19 cellular contexts compared by ENCODE assay signal in genomic region chr6:129351807-129352206, GRCh38.
DNase-seq lines count a peak whose midpoint lies in the region; ATAC-seq and TF ChIP-seq lines count a peak whose summit lies in the region.
"Had no signal": no experiment of that assay in that cellular context is flagged by ENCODE, and none has a peak within 500 bp of the region (broad histone marks: within the 10 kb centered on the region; RNA-seq: fewer than 3 reads in every experiment).

No MANE protein-coding gene starts in this region.

- TF ChIP-seq CTCF in IMR-90 (conservative IDR thresholded peaks at IDR 0.05; ENCODE audit: low read depth, low read length), result no peak
- no peak for TF ChIP-seq CTCF in choroid plexus epithelial cell (conservative IDR thresholded peaks at IDR 0.05; ENCODE audit: low read depth, low read length)
- TF ChIP-seq CTCF in right atrium auricular region (IDR thresholded peaks at IDR 0.05), result no peak
- no peak for TF ChIP-seq CTCF in endodermal cell (conservative IDR thresholded peaks at IDR 0.05)
- TF ChIP-seq CTCF in omental fat pad (IDR thresholded peaks at IDR 0.05), result no peak
- no peak for TF ChIP-seq CTCF in Caco-2 (IDR thresholded peaks at IDR 0.05; ENCODE audit: insufficient read depth in 1 of 2, low read depth in 1 of 2, low read length in 1 of 2, severe bottlenecking in 1 of 2, unreplicated experiment in 1 of 2)

- no peaks in the 10 kb centered on the region for H3K36me3 Mint-ChIP-seq in endodermal cell (ENCODE audit: low read depth)
- no peaks in the 10 kb centered on the region for H3K36me3 Mint-ChIP-seq in Caco-2 (ENCODE audit: insufficient read depth, unreplicated experiment)
- H3K36me3 Mint-ChIP-seq: CD4-positive, CD25-positive, alpha-beta regulatory T cell had no signal

- no peaks in the 10 kb centered on the region for H3K27me3 Mint-ChIP-seq in endodermal cell (ENCODE audit: insufficient read depth)
- peaks cover 3% of the 10 kb centered on the region for H3K27me3 Mint-ChIP-seq in Caco-2 (ENCODE audit: insufficient read depth, unreplicated experiment)
- H3K27me3 Mint-ChIP-seq: CD4-positive, CD25-positive, alpha-beta regulatory T cell had no signal

- no CpG with 5 or more reads among the region's 1 CpG for WGBS in IMR-90 (ENCODE audit: extremely low coverage in 2 of 2, insufficient read length in 1 of 2), 2 experiments
- 86 to 87% methylated on average over 1 of the region's 1 CpG for WGBS in endodermal cell (ENCODE audit: insufficient coverage in 1 of 2, insufficient read length in 1 of 2), 2 experiments

- H3K4me3 Mint-ChIP-seq in endodermal cell (no peak overlapping the region), Caco-2 (ENCODE audit: unreplicated experiment) (no peak overlapping the region)
- H3K4me3 Mint-ChIP-seq: CD4-positive, CD25-positive, alpha-beta regulatory T cell; GM23338 had no signal

- H3K9ac ChIP-seq in IMR-90 (ENCODE audit: low read depth, low read length) (no peak overlapping the region), endodermal cell (ENCODE audit: extremely low read depth, low read length, poor library complexity, severe bottlenecking) (no peak overlapping the region)

- H3K27ac ChIP-seq in IMR-90 (ENCODE audit: insufficient read depth, low read length) (no peak overlapping the region), right atrium auricular region (peak overlapping the region; percentile 37 to 67), endodermal cell (ENCODE audit: low read depth, low read length) (no peak overlapping the region)

- H2BK15ac ChIP-seq in IMR-90 (ENCODE audit: low read depth, low read length), result no peak overlapping the region

- H2BK120ac ChIP-seq in IMR-90 (ENCODE audit: low read depth, low read length), result no peak overlapping the region

- ATAC-seq in IMR-90 (ENCODE audit: low read depth) (peak; percentile 54), HG02840 (IDR thresholded peaks at IDR 0.05; ENCODE audit: low FRiP score, unreplicated experiment) (no peak), omental fat pad (ENCODE audit: low FRiP score) (no peak)
- ATAC-seq: GM23338 had no signal

- no peaks in the 10 kb centered on the region for H4K20me1 ChIP-seq in IMR-90 (ENCODE audit: insufficient read depth, low read length)

- no peak overlapping the region for H3K4me3 ChIP-seq in IMR-90 (ENCODE audit: insufficient read depth, low read depth, low read length)
- H3K4me3 ChIP-seq in choroid plexus epithelial cell (ENCODE audit: low read depth, low read length), result no peak overlapping the region
- no peak overlapping the region for H3K4me3 ChIP-seq in right atrium auricular region
- H3K4me3 ChIP-seq in endodermal cell (ENCODE audit: low read length), result no peak overlapping the region
- no peak overlapping the region for H3K4me3 ChIP-seq in Caco-2 (ENCODE audit: low read depth, low read length)
- H3K4me3 ChIP-seq: GM23338, HAP-1 had no signal

- dilution Hi-C loops in IMR-90 (cut with HindIII; ENCODE audit: low sequenced_read_pairs, unreplicated experiment), result no loop called here

- H2BK5ac ChIP-seq in IMR-90 (ENCODE audit: low read depth, low read length, poor library complexity, severe bottlenecking), result no peak overlapping the region

- no peak overlapping the region for H3K56ac ChIP-seq in IMR-90 (ENCODE audit: extremely low read depth, insufficient read depth, low read length)

- POLR2A ChIA-PET in IMR-90 (lab: Charles Lee; ENCODE audit: unreplicated experiment) (no interaction called here), Caco-2 (lab: Charles Lee) (no interaction called here)

- no peaks in the 10 kb centered on the region for H3K9me3 Mint-ChIP-seq in endodermal cell
- H3K9me3 Mint-ChIP-seq in Caco-2 (ENCODE audit: unreplicated experiment), result no peaks in the 10 kb centered on the region
- H3K9me3 Mint-ChIP-seq: CD4-positive, CD25-positive, alpha-beta regulatory T cell; GM23338 had no signal

- peaks cover 15% of the 10 kb centered on the region for H3K4me1 Mint-ChIP-seq in endodermal cell
- H3K4me1 Mint-ChIP-seq in Caco-2 (ENCODE audit: low read depth, unreplicated experiment), result no peaks in the 10 kb centered on the region
- H3K4me1 Mint-ChIP-seq: CD4-positive, CD25-positive, alpha-beta regulatory T cell had no signal

- intact Hi-C loops in IMR-90 (cut with micrococcal nuclease), result no loop called here
- intact Hi-C loops in Caco-2 (cut with micrococcal nuclease; ENCODE audit: unreplicated experiment), result no loop called here

- TF ChIP-seq RAD21 in IMR-90 (IDR thresholded peaks at IDR 0.05; ENCODE audit: low read length), result no peak

- H2BK20ac ChIP-seq in IMR-90 (ENCODE audit: low read depth, low read length), result no peak overlapping the region

- no peak overlapping the region for H3K23ac ChIP-seq in IMR-90 (ENCODE audit: low read depth, low read length)

- H3K79me1 ChIP-seq in IMR-90 (ENCODE audit: low read depth in 1 of 2, low read length in 2 of 2), result no peaks in the 10 kb centered on the region

- CTCF ChIA-PET in IMR-90 (lab: Yijun Ruan, JAX) (interaction anchor here (1.5 kb wide), 1 partner anchor 9 kb away, joined by 5 read pairs; no protein-coding TSS in a partner anchor), Caco-2 (lab: Charles Lee) (no interaction called here)

- H3K36me3 ChIP-seq in IMR-90 (ENCODE audit: control insufficient read depth, insufficient read depth, low read length) (no peaks in the 10 kb centered on the region), right atrium auricular region (peaks cover 23% of the 10 kb centered on the region), endodermal cell (ENCODE audit: control insufficient read depth, insufficient read depth, low read length) (no peaks in the 10 kb centered on the region), Caco-2 (ENCODE audit: control insufficient read depth, insufficient read depth, low read length) (no peaks in the 10 kb centered on the region)
- H3K36me3 ChIP-seq: HAP-1 had no signal

- H4K5ac ChIP-seq in IMR-90 (ENCODE audit: low read depth, low read length), result no peak overlapping the region

- H3K4me1 ChIP-seq in IMR-90 (ENCODE audit: control insufficient read depth, insufficient read depth, low read length), result no peaks in the 10 kb centered on the region; the same call in 1 of the 2 replicates
- H3K4me1 ChIP-seq in right atrium auricular region, result peaks cover 0 to 26% of the 10 kb centered on the region in 2 donors
- H3K4me1 ChIP-seq in endodermal cell (ENCODE audit: control insufficient read depth, insufficient read depth, low read length), result no peaks in the 10 kb centered on the region
- no peaks in the 10 kb centered on the region for H3K4me1 ChIP-seq in Caco-2

- DNase-seq in EH (ENCODE audit: low read depth) (peak; percentile 71), IMR-90 (peak; percentile 21), choroid plexus epithelial cell (ENCODE audit: low read depth) (peak; percentile 21), right atrium auricular region (ENCODE audit: low spot score) (no peak), endodermal cell (no peak), omental fat pad (ENCODE audit: low spot score) (no peak), Caco-2 (no peak)
- DNase-seq: CD4-positive, CD25-positive, alpha-beta regulatory T cell; DND-41; Karpas-422; MV-4-11; NCI-H187 treated with DMSO at 0.1 percent for 48 hours; NCI-H2227 treated with DMSO at 0.1 percent for 48 hours; NCI-H524; NCI-H774; SW 1271 had no signal

- H3K4ac ChIP-seq in IMR-90 (ENCODE audit: low read depth, low read length), result no peak overlapping the region

- no peak overlapping the region for H4K8ac ChIP-seq in IMR-90 (ENCODE audit: low read depth in 2 of 2, low read length in 2 of 2)

- BruUV-seq in IMR-90 (replicated peaks; lab: Mats Ljungman, UMichigan) (no TSS peak), Caco-2 (replicated peaks; lab: Mats Ljungman, UMichigan) (no TSS peak)

- no peak overlapping the region; the same call in 1 of the 2 replicates for H3K14ac ChIP-seq in IMR-90 (replicated peaks; ENCODE audit: low read depth, low read length)

- no peak overlapping the region; the same call in 1 of the 2 replicates for H3K18ac ChIP-seq in IMR-90 (ENCODE audit: low read depth, low read length)

- H3K27me3 ChIP-seq in IMR-90 (ENCODE audit: control insufficient read depth, insufficient read depth, low read length) (no peaks in the 10 kb centered on the region), right atrium auricular region (no peaks in the 10 kb centered on the region), endodermal cell (ENCODE audit: control insufficient read depth, insufficient read depth, low read length, poor library complexity, severe bottlenecking) (no peaks in the 10 kb centered on the region), Caco-2 (replicated peaks; ENCODE audit: control insufficient read depth, insufficient read depth, low read length) (no peaks in the 10 kb centered on the region)

- H2AK9ac ChIP-seq in IMR-90 (replicated peaks; ENCODE audit: low read depth, low read length, poor library complexity), result no peak overlapping the region

- H2AK5ac ChIP-seq in IMR-90 (ENCODE audit: low read depth, low read length), result no peak overlapping the region

- H3K4me2 ChIP-seq in IMR-90 (ENCODE audit: low read depth, low read length), result no peak overlapping the region
- H3K4me2 ChIP-seq: GM23338 had no signal

- H3K9me3 ChIP-seq in IMR-90 (ENCODE audit: control insufficient read depth, insufficient read depth, low read length) (no peaks in the 10 kb centered on the region), right atrium auricular region (no peaks in the 10 kb centered on the region), endodermal cell (ENCODE audit: control insufficient read depth, low read length) (no peaks in the 10 kb centered on the region), Caco-2 (no peaks in the 10 kb centered on the region)
- H3K9me3 ChIP-seq: HAP-1 had no signal

- TF ChIP-seq POLR2A in IMR-90 (IDR thresholded peaks at IDR 0.05; ENCODE audit: low read depth, low read length), result no peak

- peaks cover 1% of the 10 kb centered on the region for H3K9me1 ChIP-seq in IMR-90 (ENCODE audit: insufficient read depth, low read length)

- no peak overlapping the region for H2AFZ ChIP-seq in IMR-90 (replicated peaks; ENCODE audit: low read length, poor library complexity)
- H2AFZ ChIP-seq: GM23338 had no signal

- no peak overlapping the region for H4K91ac ChIP-seq in IMR-90 (ENCODE audit: insufficient read depth, low read depth, low read length)

- in situ Hi-C loops in IMR-90 (cut with MboI; ENCODE audit: low sequenced_read_pairs), result no loop called here

- H3K27ac Mint-ChIP-seq in endodermal cell (no peak overlapping the region), Caco-2 (ENCODE audit: unreplicated experiment) (no peak overlapping the region)
- H3K27ac Mint-ChIP-seq: CD4-positive, CD25-positive, alpha-beta regulatory T cell; GM23338 had no signal

TF ChIP-seq in IMR-90, 13 proteins besides CTCF, POLR2A, EP300 and RAD21 (continues in another document):
- TF ChIP-seq BHLHE40 (IDR thresholded peaks at IDR 0.05; ENCODE audit: low read depth, low read length) (no peak), USF2 (IDR thresholded peaks at IDR 0.05; ENCODE audit: low read depth, low read length) (no peak), SMC3 (IDR thresholded peaks at IDR 0.05; ENCODE audit: low read depth, low read length) (no peak)

Comparison
In these comparisons a context has a peak if more than half of its experiments do, and no peak if none do; other contexts are left out.
1. DNase-seq: peak in EH (single experiment), IMR-90 (single experiment) and choroid plexus epithelial cell (single experiment); none in right atrium auricular region (single experiment), endodermal cell (single experiment), omental fat pad (single experiment) and Caco-2 (0 of 2).
2. H3K27ac ChIP-seq: peak in right atrium auricular region (2 of 2); none in IMR-90 (single experiment) and endodermal cell (single experiment).